8 cellular contexts compared by ENCODE assay signal in genomic region chr10:78302989-78303854, GRCh38.
DNase-seq lines count a peak whose midpoint lies in the region; ATAC-seq and FAIRE-seq lines count a peak whose summit lies in the region.

No MANE protein-coding gene starts in this region.

- no peaks in the 10 kb centered on the region for H3K79me2 ChIP-seq in ACC112 (ENCODE audit: control insufficient read depth, insufficient read depth, low read length, unreplicated experiment)

- no peaks in the 10 kb centered on the region for H3K9me3 ChIP-seq in small intestine (ENCODE audit: control insufficient read depth, low read depth)

- no peak overlapping the region for H3K27ac ChIP-seq in ACC112 (ENCODE audit: low read depth, low read length)
- H3K27ac ChIP-seq in small intestine (ENCODE audit: low read depth in 1 of 2, low read length in 1 of 2), result peak overlapping the region; percentile 86 to 94

- DNase-seq in NCI-H2107 treated with DMSO at 0.1 percent for 48 hours (lab: John Stamatoyannopoulos, UW; ENCODE audit: unreplicated experiment) (peak; percentile 72), UCSD-AML1 (lab: John Stamatoyannopoulos, UW; ENCODE audit: unreplicated experiment) (peak; percentile 98), brain pericyte (ENCODE audit: low read depth, low spot score) (peak; percentile 41), iPS-NIHi11 (ENCODE audit: low spot score) (peak; percentile 99), small intestine (peak; percentile 96)

- H3K4me1 ChIP-seq in ACC112 (ENCODE audit: control insufficient read depth, insufficient read depth, low read length, unreplicated experiment), result peaks cover 8% of the 10 kb centered on the region
- peaks cover 0 to 2% of the 10 kb centered on the region in 2 donors for H3K4me1 ChIP-seq in small intestine (ENCODE audit: control insufficient read depth in 2 of 2, insufficient read depth in 1 of 2, low read depth in 1 of 2, low read length in 1 of 2)

- no peak for FAIRE-seq in small intestine (lab: Jason Lieb, UNC)

- ATAC-seq in GM18861 (IDR thresholded peaks at IDR 0.05; ENCODE audit: unreplicated experiment) (peak; percentile 86), HG03095 (IDR thresholded peaks at IDR 0.05; ENCODE audit: unreplicated experiment) (peak; percentile 82)

- H3K36me3 ChIP-seq in ACC112 (ENCODE audit: insufficient read depth, low read length) (no peaks in the 10 kb centered on the region), small intestine (ENCODE audit: control insufficient read depth in 2 of 2, insufficient read depth in 2 of 2, low read length in 2 of 2) (no peaks in the 10 kb centered on the region)

- H3K27me3 ChIP-seq in ACC112 (ENCODE audit: insufficient read depth, low read length) (peaks cover 21% of the 10 kb centered on the region; the same call in 1 of the 2 replicates), small intestine (ENCODE audit: control insufficient read depth in 2 of 2, insufficient read depth in 2 of 2, low read length in 2 of 2) (no peaks in the 10 kb centered on the region)

- WGBS in small intestine, 3 donors, result 4 to 6% (median 5%) methylated on average over 57 to 81 of the region's 81 CpGs

- H2AFZ ChIP-seq in ACC112 (ENCODE audit: low read length, unreplicated experiment), result peak overlapping the region; percentile 99

- H3K4me3 ChIP-seq in ACC112 (ENCODE audit: low read depth, low read length) (peak overlapping the region; percentile 87), small intestine (ENCODE audit: low read depth in 1 of 2, low read length in 2 of 2) (peak overlapping the region; percentile 46 to 58)

Comparison
In these comparisons a context has a peak if more than half of its experiments do, and no peak if none do; other contexts are left out.
1. DNase-seq: peak in every context shown above with its lines; median percentile 99 in iPS-NIHi11; 98 in UCSD-AML1; 96 in small intestine; 72 in NCI-H2107 treated with DMSO at 0.1 percent for 48 hours; 41 in brain pericyte.